Comparison of ENCODE assay signal across 1 cellular context in the genomic region with DNA sequence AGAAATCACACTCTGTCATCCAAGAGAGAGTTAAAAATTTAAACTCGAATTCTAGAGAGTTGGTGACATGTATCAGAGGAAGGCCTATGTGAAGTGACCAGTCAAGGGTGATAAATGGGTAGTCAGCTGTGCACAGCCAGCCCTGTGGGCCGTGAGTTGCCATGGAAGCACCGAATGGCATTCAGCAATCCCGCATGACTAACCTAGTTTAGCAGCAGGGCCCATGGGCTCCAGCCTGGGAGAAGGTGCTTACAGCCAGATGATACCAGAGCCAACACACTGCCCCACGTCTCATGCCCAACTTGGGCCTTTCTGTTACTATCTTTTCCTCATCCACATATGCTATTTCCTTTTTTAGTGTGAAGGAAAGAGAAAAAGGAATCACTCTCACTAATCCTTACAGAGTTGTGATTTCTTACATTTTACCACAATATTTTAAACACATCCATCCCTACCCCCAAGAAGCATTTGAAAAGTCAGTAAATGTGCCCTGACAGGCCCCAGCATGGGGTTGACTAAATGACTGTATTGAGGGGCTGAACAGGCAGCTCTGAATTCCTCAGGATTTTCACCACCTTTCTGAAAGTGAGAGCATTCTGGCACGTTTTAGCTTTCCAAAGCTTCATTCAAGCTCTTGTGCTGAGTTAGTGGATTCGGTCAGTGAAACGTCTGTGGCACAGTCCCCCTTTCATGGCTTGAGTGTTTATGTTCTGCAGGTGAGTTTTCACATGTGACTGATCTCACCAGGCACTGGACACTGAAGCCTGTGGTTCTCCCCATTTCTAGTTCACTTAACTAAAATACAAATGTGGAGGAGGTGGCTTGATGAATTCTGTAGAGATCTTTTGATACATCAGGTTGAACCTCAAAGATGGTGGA.
TF ChIP-seq lines count a peak whose summit lies in the region.

No MANE protein-coding gene starts in this region.

TF ChIP-seq in WTC11, 78 proteins besides CTCF, POLR2A, EP300 and RAD21 (continued from another document):
- TF ChIP-seq, protein P1, sequence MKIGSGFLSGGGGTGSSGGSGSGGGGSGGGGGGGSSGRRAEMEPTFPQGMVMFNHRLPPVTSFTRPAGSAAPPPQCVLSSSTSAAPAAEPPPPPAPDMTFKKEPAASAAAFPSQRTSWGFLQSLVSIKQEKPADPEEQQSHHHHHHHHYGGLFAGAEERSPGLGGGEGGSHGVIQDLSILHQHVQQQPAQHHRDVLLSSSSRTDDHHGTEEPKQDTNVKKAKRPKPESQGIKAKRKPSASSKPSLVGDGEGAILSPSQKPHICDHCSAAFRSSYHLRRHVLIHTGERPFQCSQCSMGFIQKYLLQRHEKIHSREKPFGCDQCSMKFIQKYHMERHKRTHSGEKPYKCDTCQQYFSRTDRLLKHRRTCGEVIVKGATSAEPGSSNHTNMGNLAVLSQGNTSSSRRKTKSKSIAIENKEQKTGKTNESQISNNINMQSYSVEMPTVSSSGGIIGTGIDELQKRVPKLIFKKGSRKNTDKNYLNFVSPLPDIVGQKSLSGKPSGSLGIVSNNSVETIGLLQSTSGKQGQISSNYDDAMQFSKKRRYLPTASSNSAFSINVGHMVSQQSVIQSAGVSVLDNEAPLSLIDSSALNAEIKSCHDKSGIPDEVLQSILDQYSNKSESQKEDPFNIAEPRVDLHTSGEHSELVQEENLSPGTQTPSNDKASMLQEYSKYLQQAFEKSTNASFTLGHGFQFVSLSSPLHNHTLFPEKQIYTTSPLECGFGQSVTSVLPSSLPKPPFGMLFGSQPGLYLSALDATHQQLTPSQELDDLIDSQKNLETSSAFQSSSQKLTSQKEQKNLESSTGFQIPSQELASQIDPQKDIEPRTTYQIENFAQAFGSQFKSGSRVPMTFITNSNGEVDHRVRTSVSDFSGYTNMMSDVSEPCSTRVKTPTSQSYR (CRISPR knock-in tag; IDR thresholded peaks at IDR 0.05) = no peak
- TF ChIP-seq, protein P2, sequence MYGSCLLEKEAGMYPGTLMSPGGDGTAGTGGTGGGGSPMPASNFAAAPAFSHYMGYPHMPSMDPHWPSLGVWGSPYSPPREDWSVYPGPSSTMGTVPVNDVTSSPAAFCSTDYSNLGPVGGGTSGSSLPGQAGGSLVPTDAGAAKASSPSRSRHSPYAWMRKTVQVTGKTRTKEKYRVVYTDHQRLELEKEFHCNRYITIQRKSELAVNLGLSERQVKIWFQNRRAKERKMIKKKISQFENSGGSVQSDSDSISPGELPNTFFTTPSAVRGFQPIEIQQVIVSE (CRISPR knock-in tag; IDR thresholded peaks at IDR 0.05; ENCODE audit: borderline replicate concordance) = no peak
- no peak for TF ChIP-seq NFYB (CRISPR knock-in tag; conservative IDR thresholded peaks at IDR 0.05; ENCODE audit: low read depth)
- TF ChIP-seq MXD4 (CRISPR knock-in tag; IDR thresholded peaks at IDR 0.05; ENCODE audit: borderline replicate concordance) = no peak
